Comparison of ENCODE assay signal across 33 cellular contexts in the genomic region with DNA sequence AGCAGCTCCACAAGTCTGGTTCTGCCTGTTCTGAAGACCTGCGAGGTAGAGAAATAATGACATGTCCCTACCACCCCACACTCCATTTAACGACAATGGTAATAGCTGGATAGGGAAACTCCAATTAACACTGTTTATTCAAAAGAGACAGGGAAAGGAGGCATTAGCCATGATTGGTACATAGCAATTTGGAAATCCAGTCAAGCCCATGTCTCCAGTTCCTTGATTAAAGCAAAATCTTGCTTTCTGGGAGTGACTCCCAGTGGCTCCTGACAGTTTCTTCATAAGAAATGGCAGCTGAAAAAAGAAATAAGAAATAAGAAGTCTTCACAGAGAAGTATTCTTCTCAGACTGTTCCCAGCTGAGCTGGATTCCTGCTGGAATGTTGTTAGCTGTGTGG.
"Had no signal": no experiment of that assay in that cellular context is flagged by ENCODE, and none has a peak within 500 bp of the region (broad histone marks: within the 10 kb centered on the region; RNA-seq: fewer than 3 reads in every experiment).

No MANE protein-coding gene starts in this region.

- H3K4me3 Mint-ChIP-seq: activated B cell treated with CpG ODN at 0.5 μM for 24 hours; activated CD4-positive, alpha-beta memory T cell treated with anti-CD3 and anti-CD28 coated beads for 36 hours; activated CD4-positive, alpha-beta T cell treated with anti-CD3 and anti-CD28 coated beads, Interleukin-2, amount 10 ng/mL, durations not matched to agents 24 days and 14 days; activated CD8-positive, alpha-beta T cell treated with anti-CD3 and anti-CD28 coated beads for 36 hours; activated naive CD4-positive, alpha-beta T cell treated with anti-CD3 and anti-CD28 coated beads, Interleukin-2, amount 10 ng/mL, durations not matched to agents 7 days and 5 days; activated naive CD4-positive, alpha-beta T cell treated with anti-CD3 and anti-CD28 coated beads, Interleukin-2, amount 50 U/mL, for 24 hours; activated naive CD8-positive, alpha-beta T cell; activated naive CD8-positive, alpha-beta T cell treated with anti-CD3 and anti-CD28 coated beads, Interleukin-2, amount 10 ng/mL, durations not matched to agents 7 days and 5 days; activated naive CD8-positive, alpha-beta T cell treated with anti-CD3 and anti-CD28 coated beads, Interleukin-2, amount 50 U/mL, for 24 hours; activated T-cell treated with anti-CD3 and anti-CD28 coated beads, Interleukin-2, amount 50 U/mL, for 24 hours; T-helper 1 cell treated with Interleukin-12 subunit alpha and Interleukin-12 subunit beta and Interleukin-4 antibody, amounts not matched to agents 30 μg/mL and 1 μg/mL, for 36 hours; T-helper 2 cell treated with Interferon-gamma antibody and Interleukin-4, amounts not matched to agents 5 μg/mL and 100 μg/mL, for 36 hours had no signal

- ATAC-seq: activated CD8-positive, alpha-beta T cell treated with anti-CD3 and anti-CD28 coated beads for 36 hours; activated naive CD8-positive, alpha-beta T cell treated with anti-CD3 and anti-CD28 coated beads, Interleukin-2, amount 50 U/mL, for 24 hours; body of pancreas had no signal

- DNase-seq: activated B cell treated with CpG ODN at 0.5 μM for 24 hours; activated CD4-positive, alpha-beta memory T cell treated with anti-CD3 and anti-CD28 coated beads for 36 hours; activated CD4-positive, alpha-beta T cell treated with anti-CD3 and anti-CD28 coated beads for 4 hours; activated CD4-positive, alpha-beta T cell treated with anti-CD3 and anti-CD28 coated beads, Interleukin-2, amount 10 ng/mL, durations not matched to agents 24 days and 14 days; activated CD4-positive, alpha-beta T cell treated with anti-CD3 and anti-CD28 coated beads, Interleukin-2, amount 50 U/mL, for 1 hour; activated CD4-positive, alpha-beta T cell treated with anti-CD3 and anti-CD28 coated beads, Interleukin-2, amount 50 U/mL, for 4 hours; activated CD4-positive, CD25-positive, alpha-beta regulatory T cell treated with anti-CD3 and anti-CD28 coated beads, Interleukin-2, amount 50 U/mL, for 72 hours; activated CD8-positive, alpha-beta memory T cell treated with anti-CD3 and anti-CD28 coated beads, Interleukin-2, amount 50 U/mL, for 48 hours; activated CD8-positive, alpha-beta T cell treated with anti-CD3 and anti-CD28 coated beads for 36 hours; activated effector memory CD4-positive, alpha-beta T cell treated with Interleukin-2 at 50 U/mL for 16 hours; activated gamma-delta T cell; activated naive CD4-positive, alpha-beta T cell treated with anti-CD3 and anti-CD28 coated beads, Interleukin-2, amount 10 ng/mL, durations not matched to agents 7 days and 5 days; activated naive CD4-positive, alpha-beta T cell treated with Interleukin-2 at 50 U/mL for 16 hours; activated naive CD8-positive, alpha-beta T cell treated with anti-CD3 and anti-CD28 coated beads, Interleukin-2, amount 10 ng/mL, durations not matched to agents 7 days and 5 days; activated naive CD8-positive, alpha-beta T cell treated with anti-CD3 and anti-CD28 coated beads, Interleukin-2, amount 50 U/mL, for 24 hours; activated T-cell treated with anti-CD3 and anti-CD28 coated beads, Interleukin-2, amount 50 U/mL, for 24 hours; activated T-cell treated with anti-CD3 and anti-CD28 coated beads, Interleukin-2, amount 50 U/mL, for 48 hours; adrenal gland; amniotic stem cell; aorta; body of pancreas; brain microvascular endothelial cell; central memory CD4-positive, alpha-beta T cell; T-helper 1 cell; T-helper 2 cell; T-helper 9 cell had no signal

- H3K27ac Mint-ChIP-seq: activated B cell treated with CpG ODN at 0.5 μM for 24 hours; activated CD4-positive, alpha-beta memory T cell treated with anti-CD3 and anti-CD28 coated beads for 36 hours; activated CD4-positive, alpha-beta T cell treated with anti-CD3 and anti-CD28 coated beads, Interleukin-2, amount 10 ng/mL, durations not matched to agents 24 days and 14 days; activated CD8-positive, alpha-beta T cell treated with anti-CD3 and anti-CD28 coated beads for 36 hours; activated naive CD4-positive, alpha-beta T cell treated with anti-CD3 and anti-CD28 coated beads, Interleukin-2, amount 10 ng/mL, durations not matched to agents 7 days and 5 days; activated naive CD4-positive, alpha-beta T cell treated with anti-CD3 and anti-CD28 coated beads, Interleukin-2, amount 50 U/mL, for 24 hours; activated naive CD8-positive, alpha-beta T cell; activated naive CD8-positive, alpha-beta T cell treated with anti-CD3 and anti-CD28 coated beads, Interleukin-2, amount 10 ng/mL, durations not matched to agents 7 days and 5 days; activated naive CD8-positive, alpha-beta T cell treated with anti-CD3 and anti-CD28 coated beads, Interleukin-2, amount 50 U/mL, for 24 hours; activated T-cell treated with anti-CD3 and anti-CD28 coated beads, Interleukin-2, amount 50 U/mL, for 24 hours; activated T-helper 2 cell treated with anti-CD3 and anti-CD28 coated beads, Interferon-gamma antibody, Interleukin-2, Interleukin-4, amounts not matched to agents 10 μg/mL and 5 μg/mL and 100 μg/mL, durations not matched to agents 14 hours and 24 hours and 36 hours; T-helper 1 cell treated with Interleukin-12 subunit alpha and Interleukin-12 subunit beta and Interleukin-4 antibody, amounts not matched to agents 30 μg/mL and 1 μg/mL, for 36 hours; T-helper 2 cell treated with Interferon-gamma antibody and Interleukin-4, amounts not matched to agents 5 μg/mL and 100 μg/mL, for 36 hours had no signal

- H3K27ac ChIP-seq: adrenal gland, body of pancreas, brain microvascular endothelial cell, breast epithelium, VCaP had no signal

- H3K36me3 ChIP-seq: adrenal gland, brain microvascular endothelial cell, breast epithelium had no signal

- H3K27me3 ChIP-seq: adrenal gland, body of pancreas, brain microvascular endothelial cell, breast epithelium had no signal

- H3K4me1 ChIP-seq: adrenal gland, body of pancreas, breast epithelium had no signal

- H3K27me3 Mint-ChIP-seq: activated CD8-positive, alpha-beta T cell treated with anti-CD3 and anti-CD28 coated beads for 36 hours; activated naive CD4-positive, alpha-beta T cell treated with anti-CD3 and anti-CD28 coated beads, Interleukin-2, amount 50 U/mL, for 24 hours; activated naive CD8-positive, alpha-beta T cell; activated T-cell treated with anti-CD3 and anti-CD28 coated beads, Interleukin-2, amount 50 U/mL, for 24 hours had no signal

- H3K4me3 ChIP-seq: adrenal gland, body of pancreas, breast epithelium had no signal

- H3K9me3 Mint-ChIP-seq: activated CD4-positive, alpha-beta T cell treated with anti-CD3 and anti-CD28 coated beads, Interleukin-2, amount 10 ng/mL, durations not matched to agents 24 days and 14 days; activated naive CD4-positive, alpha-beta T cell treated with anti-CD3 and anti-CD28 coated beads, Interleukin-2, amount 50 U/mL, for 24 hours had no signal

- H3K36me3 Mint-ChIP-seq: activated CD4-positive, alpha-beta memory T cell treated with anti-CD3 and anti-CD28 coated beads for 36 hours; activated naive CD4-positive, alpha-beta T cell treated with anti-CD3 and anti-CD28 coated beads, Interleukin-2, amount 10 ng/mL, durations not matched to agents 7 days and 5 days; activated naive CD4-positive, alpha-beta T cell treated with anti-CD3 and anti-CD28 coated beads, Interleukin-2, amount 50 U/mL, for 24 hours; activated naive CD8-positive, alpha-beta T cell treated with anti-CD3 and anti-CD28 coated beads, Interleukin-2, amount 10 ng/mL, durations not matched to agents 7 days and 5 days had no signal

- H3K4me1 Mint-ChIP-seq: activated B cell treated with CpG ODN at 0.5 μM for 24 hours; activated CD4-positive, alpha-beta T cell treated with anti-CD3 and anti-CD28 coated beads, Interleukin-2, amount 10 ng/mL, durations not matched to agents 24 days and 14 days; activated naive CD4-positive, alpha-beta T cell treated with anti-CD3 and anti-CD28 coated beads, Interleukin-2, amount 10 ng/mL, durations not matched to agents 7 days and 5 days; activated naive CD4-positive, alpha-beta T cell treated with anti-CD3 and anti-CD28 coated beads, Interleukin-2, amount 50 U/mL, for 24 hours; activated naive CD8-positive, alpha-beta T cell treated with anti-CD3 and anti-CD28 coated beads, Interleukin-2, amount 10 ng/mL, durations not matched to agents 7 days and 5 days; activated naive CD8-positive, alpha-beta T cell treated with anti-CD3 and anti-CD28 coated beads, Interleukin-2, amount 50 U/mL, for 24 hours had no signal
